In the genomic region with DNA sequence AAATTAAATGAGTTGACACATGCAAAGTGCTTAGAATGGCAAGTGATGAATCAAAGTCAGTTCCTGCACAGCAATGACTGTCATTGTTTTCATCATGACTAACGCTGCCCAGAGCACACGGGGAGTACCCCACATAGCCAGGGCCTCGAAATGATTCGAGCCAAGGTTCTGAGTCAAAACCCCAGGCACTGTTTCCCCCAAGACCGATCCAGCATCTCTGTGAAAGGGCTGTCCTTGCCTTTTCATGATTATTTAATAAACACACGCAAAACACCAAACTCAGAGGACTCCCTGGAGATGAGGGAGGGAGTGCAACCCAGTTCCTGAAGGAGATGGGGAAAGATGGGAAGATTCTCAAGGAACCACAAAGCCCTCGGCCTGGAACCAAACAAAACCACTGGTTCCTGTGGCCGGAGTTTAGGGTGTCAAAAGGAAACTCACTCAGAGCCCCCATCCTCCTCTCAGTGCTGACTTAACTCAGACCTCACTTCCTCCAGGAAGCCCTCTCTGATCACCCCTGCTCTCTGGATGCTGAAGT, we compare ENCODE assay signal across 8 cellular contexts. TPM values are rescaled to one million over a fixed set of nuclear protein-coding genes. Genes with fewer than 3 reads are reported as not detected.
DNase-seq lines count a peak whose midpoint lies in the region; ATAC-seq and TF ChIP-seq lines count a peak whose summit lies in the region.

No MANE protein-coding gene starts in this region.

- H3K9me3 ChIP-seq in left ventricle myocardium inferior (replicated peaks) (no peaks in the 10 kb centered on the region), parathyroid adenoma (ENCODE audit: control insufficient read depth, low read length) (no peaks in the 10 kb centered on the region)

- H3K4me1 ChIP-seq in left ventricle myocardium inferior: peaks cover 61% of the 10 kb centered on the region
- H3K4me1 ChIP-seq in parathyroid adenoma: peaks cover 3% of the 10 kb centered on the region

- no peak overlapping the region for H2AFZ ChIP-seq in parathyroid adenoma

- H3K4me2 ChIP-seq in parathyroid adenoma (ENCODE audit: low read length): peak overlapping the region; percentile 19

- no peak overlapping the region for H3K4me3 ChIP-seq in left ventricle myocardium inferior
- H3K4me3 ChIP-seq in cardiac fibroblast (replicated peaks in 1 of 2; ENCODE audit: low read depth in 2 of 2, low read length in 2 of 2): no peak overlapping the region
- H3K4me3 ChIP-seq in parathyroid adenoma (ENCODE audit: low read depth, low read length): no peak overlapping the region

- H3K27ac ChIP-seq in left ventricle myocardium inferior (replicated peaks): peak overlapping the region; percentile 89
- H3K27ac ChIP-seq in parathyroid adenoma: no peak overlapping the region

- no peaks in the 10 kb centered on the region for H3K36me3 ChIP-seq in left ventricle myocardium inferior
- no peaks in the 10 kb centered on the region for H3K36me3 ChIP-seq in parathyroid adenoma (ENCODE audit: control insufficient read depth, insufficient read depth, low read length)

- peaks cover 7% of the 10 kb centered on the region for H3K27me3 ChIP-seq in left ventricle myocardium inferior (ENCODE audit: low read depth)
- no peaks in the 10 kb centered on the region for H3K27me3 ChIP-seq in parathyroid adenoma (ENCODE audit: control insufficient read depth, insufficient read depth, low read length)

- no peak for TF ChIP-seq CTCF in left ventricle myocardium inferior (IDR thresholded peaks at IDR 0.05; ENCODE audit: borderline replicate concordance)
- no peak for TF ChIP-seq CTCF in cardiac fibroblast (IDR thresholded peaks at IDR 0.05; ENCODE audit: low read depth, low read length)
- TF ChIP-seq CTCF in parathyroid adenoma (IDR thresholded peaks at IDR 0.05): no peak

- no peak for ATAC-seq in left cardiac atrium
- ATAC-seq in GM18858 (IDR thresholded peaks at IDR 0.05; ENCODE audit: unreplicated experiment): no peak
- no peak for ATAC-seq in HG03280 (IDR thresholded peaks at IDR 0.05; ENCODE audit: unreplicated experiment)

- intact Hi-C loops in left ventricle myocardium inferior (cut with micrococcal nuclease) (no loop called here), left cardiac atrium (cut with DNase I) (loop anchor here in 1 of 2 donors (10.0 kb wide), 1 partner anchor 59 kb away; no protein-coding TSS in a partner anchor)

- no peak overlapping the region for H3K9ac ChIP-seq in parathyroid adenoma

- H3K79me2 ChIP-seq in parathyroid adenoma: no peaks in the 10 kb centered on the region

- DNase-seq in left ventricle myocardium inferior: no peak
- no peak for DNase-seq in left cardiac atrium
- DNase-seq in T1000 (lab: John Stamatoyannopoulos, UW): peak; percentile 83
- DNase-seq in cardiac fibroblast (ENCODE audit: low read depth in 2 of 2): peak; percentile 33 to 95
- DNase-seq in cerebellar nuclear complex (lab: John Stamatoyannopoulos, UW): no peak

RNA-seq across cellular contexts. Expression of a gene that starts 3.8 kb away (rescaled TPM):
- total RNA-seq in left ventricle myocardium inferior: 11.2 TPM
- total RNA-seq in left cardiac atrium: 10 to 100 TPM; 16.0 to 17.4 TPM

Comparison
In these comparisons a context has a peak if more than half of its experiments do, and no peak if none do; other contexts are left out.
1. DNase-seq: peak in T1000 (single experiment) and cardiac fibroblast (2 of 2); none in left ventricle myocardium inferior (single experiment), left cardiac atrium (single experiment) and cerebellar nuclear complex (0 of 2).